In genomic region chr4:113901994-113902787, GRCh38 we compare ENCODE assay signal across 9 cellular contexts.
DNase-seq lines count a peak whose midpoint lies in the region; ATAC-seq and TF ChIP-seq lines count a peak whose summit lies in the region.
"Had no signal": no experiment of that assay in that cellular context is flagged by ENCODE, and none has a peak within 500 bp of the region (broad histone marks: within the 10 kb centered on the region; RNA-seq: fewer than 3 reads in every experiment).

No MANE protein-coding gene starts in this region.

- H3K27me3 Mint-ChIP-seq in MCF 10A (ENCODE audit: insufficient read depth, unreplicated experiment): no peaks in the 10 kb centered on the region

- DNase-seq in RWPE2 (ENCODE audit: low spot score): no peak
- no peak for DNase-seq in MCF 10A (ENCODE audit: unreplicated experiment)
- DNase-seq in stimulated activated CD4-positive, alpha-beta T cell treated with anti-CD3 and anti-CD28 coated beads, Interleukin-15, amount 100 ng/mL, for 1 hour (ENCODE audit: low read depth in 1 of 2, low spot score in 1 of 2): peak; percentile 29 to 42
- no peak for DNase-seq in esophagus muscularis mucosa (ENCODE audit: extremely low spot score)
- no peak for DNase-seq in pons (ENCODE audit: low spot score)

- H3K27ac ChIP-seq in RWPE2 (ENCODE audit: poor library complexity, severe bottlenecking): no peak overlapping the region
- no peak overlapping the region for H3K27ac ChIP-seq in esophagus muscularis mucosa (replicated peaks in 1 of 4)

- peak overlapping the region; percentile 10 for H3K27ac Mint-ChIP-seq in MCF 10A (ENCODE audit: low read depth, unreplicated experiment)

- no peaks in the 10 kb centered on the region for H3K9me3 ChIP-seq in RWPE2 (ENCODE audit: severe bottlenecking)
- no peaks in the 10 kb centered on the region for H3K9me3 ChIP-seq in esophagus muscularis mucosa

- BruUV-seq in MCF 10A (replicated peaks; lab: Mats Ljungman, UMichigan): TSS peak; percentile 15

- peaks cover 50% of the 10 kb centered on the region for H3K36me3 ChIP-seq in RWPE2 (ENCODE audit: low read depth)
- peaks cover 0 to 26% (median 15%) of the 10 kb centered on the region in 4 donors for H3K36me3 ChIP-seq in esophagus muscularis mucosa

- intact Hi-C loops in MCF 10A (cut with micrococcal nuclease): loop anchor here (10.0 kb wide), 1 partner anchor 473 kb away; no protein-coding TSS in a partner anchor
- intact Hi-C loops in esophagus muscularis mucosa (cut with DNase I): no loop called here

- no peaks in the 10 kb centered on the region for H3K4me1 ChIP-seq in RWPE2 (ENCODE audit: insufficient read depth, poor library complexity, severe bottlenecking)
- H3K4me1 ChIP-seq in esophagus muscularis mucosa: peaks cover 0 to 10% (median 7%) of the 10 kb centered on the region in 4 donors

- H3K4me3 ChIP-seq in RWPE2 (ENCODE audit: severe bottlenecking): no peak overlapping the region
- H3K4me3 ChIP-seq in esophagus muscularis mucosa: no peak overlapping the region

- no peak for TF ChIP-seq POLR2A in esophagus muscularis mucosa (IDR thresholded peaks at IDR 0.05; ENCODE audit: low read depth)

- H3K27me3 ChIP-seq in RWPE2 (ENCODE audit: insufficient read depth, poor library complexity, severe bottlenecking) (no peaks in the 10 kb centered on the region), esophagus muscularis mucosa (no peaks in the 10 kb centered on the region)

- no peak for TF ChIP-seq EP300 in esophagus muscularis mucosa (IDR thresholded peaks at IDR 0.05)

- peaks cover 25% of the 10 kb centered on the region for H3K36me3 Mint-ChIP-seq in MCF 10A (ENCODE audit: insufficient read depth, unreplicated experiment)

- TF ChIP-seq CTCF in RWPE2 (IDR thresholded peaks at IDR 0.05; ENCODE audit: poor library complexity, severe bottlenecking) (peak; percentile 16), MCF 10A (IDR thresholded peaks at IDR 0.05; ENCODE audit: unreplicated experiment) (no peak), esophagus muscularis mucosa (IDR thresholded peaks at IDR 0.05) (no peak)

- H3K4me3 Mint-ChIP-seq in MCF 10A (ENCODE audit: unreplicated experiment): no peak overlapping the region

- CTCF ChIA-PET in MCF 10A (lab: Yijun Ruan, JAX): no interaction called here

- POLR2A ChIA-PET in MCF 10A (lab: Yijun Ruan, JAX): no interaction called here

- no peaks in the 10 kb centered on the region for H3K9me3 Mint-ChIP-seq in MCF 10A (ENCODE audit: unreplicated experiment)

- ATAC-seq in GM18873 (IDR thresholded peaks at IDR 0.05; ENCODE audit: low FRiP score, unreplicated experiment) (peak; percentile 48), RWPE2 (ENCODE audit: low read depth) (peak; percentile 61; the same call in 1 of the 3 replicates), GM21737 (IDR thresholded peaks at IDR 0.05; ENCODE audit: unreplicated experiment) (no peak), GM18502 (IDR thresholded peaks at IDR 0.05; ENCODE audit: poor library complexity, unreplicated experiment) (no peak)
- ATAC-seq: HCT116 had no signal

- no peaks in the 10 kb centered on the region for H3K4me1 Mint-ChIP-seq in MCF 10A (ENCODE audit: insufficient read depth, unreplicated experiment)

- WGBS in esophagus muscularis mucosa: 86% methylated on average over 13 of the region's 13 CpGs

Comparison
In these comparisons a context has a peak if more than half of its experiments do, and no peak if none do; other contexts are left out.
1. ATAC-seq: peak in GM18873 (single experiment) and RWPE2 (single experiment); none in GM21737 (single experiment) and GM18502 (single experiment).
2. DNase-seq: peak in stimulated activated CD4-positive, alpha-beta T cell treated with anti-CD3 and anti-CD28 coated beads, Interleukin-15, amount 100 ng/mL, for 1 hour (2 of 2); none in RWPE2 (single experiment), MCF 10A (single experiment), esophagus muscularis mucosa (single experiment) and pons (single experiment).